In the genomic region with DNA sequence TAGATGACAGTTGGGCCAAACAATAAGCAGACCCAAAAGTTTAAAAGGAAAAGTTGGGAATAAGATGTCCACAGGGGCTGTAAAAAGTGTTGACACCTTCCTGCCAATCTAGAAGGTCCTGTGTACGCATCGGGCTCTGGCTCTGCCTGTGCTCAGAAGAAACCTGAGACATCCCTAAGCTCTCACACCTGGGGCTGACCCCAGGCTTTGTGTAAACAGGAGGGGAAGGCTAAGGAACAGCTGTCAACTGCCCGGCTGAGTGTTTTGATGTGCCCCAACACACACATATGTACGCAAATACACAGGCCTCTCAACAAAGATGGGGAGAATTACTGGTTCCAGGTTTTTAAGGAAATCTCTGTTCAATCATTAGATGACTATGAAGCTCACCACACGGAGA, we compare ENCODE assay signal across 9 cellular contexts. TPM values are rescaled to one million over a fixed set of nuclear protein-coding genes. Genes with fewer than 3 reads are reported as not detected.
A peak's percentile ranks its signal among the peaks of the same experiment; 100 is the strongest.
DNase-seq lines count a peak whose midpoint lies in the region; ATAC-seq and TF ChIP-seq lines count a peak whose summit lies in the region.
"Had no signal": no experiment of that assay in that cellular context is flagged by ENCODE, and none has a peak within 500 bp of the region (broad histone marks: within the 10 kb centered on the region; RNA-seq: fewer than 3 reads in every experiment).

No MANE protein-coding gene starts in this region.

- peak; percentile 56 for DNase-seq in NCI-H2196 (lab: John Stamatoyannopoulos, UW; ENCODE audit: unreplicated experiment)
- DNase-seq in posterior vena cava (ENCODE audit: low spot score), result no peak
- no peak for DNase-seq in hypothalamus (lab: John Stamatoyannopoulos, UW)
- no peak for DNase-seq in GOT3 (lab: John Stamatoyannopoulos, UW)
- DNase-seq: left cardiac atrium had no signal

- TF ChIP-seq POLR2A in GM18505 (IDR thresholded peaks at IDR 0.05; ENCODE audit: borderline replicate concordance, extremely low read depth, insufficient read depth, insufficient read length), result no peak

- H3K27ac ChIP-seq in C4-2B, result peak overlapping the region; percentile 36; the same call in 1 of the 2 replicates

- intact Hi-C loops in posterior vena cava (cut with DNase I), result no loop called here

- TF ChIP-seq CTCF in C4-2B (conservative IDR thresholded peaks at IDR 0.05), result no peak

- ATAC-seq in HG02571 (IDR thresholded peaks at IDR 0.05; ENCODE audit: unreplicated experiment), result peak; percentile 60
- ATAC-seq in esophagus mucosa, result peak; percentile 38
- ATAC-seq in GM18505 (IDR thresholded peaks at IDR 0.05; ENCODE audit: unreplicated experiment), result no peak

RNA-seq across cellular contexts. Expression of gene TMEM131, which starts 59.5 kb away (rescaled TPM):
- total RNA-seq in esophagus mucosa, result 33.8 TPM
- 10 to 100 TPM; 37.7 to 37.8 TPM for total RNA-seq in posterior vena cava
